7 cellular contexts compared by ENCODE assay signal in the genomic region with DNA sequence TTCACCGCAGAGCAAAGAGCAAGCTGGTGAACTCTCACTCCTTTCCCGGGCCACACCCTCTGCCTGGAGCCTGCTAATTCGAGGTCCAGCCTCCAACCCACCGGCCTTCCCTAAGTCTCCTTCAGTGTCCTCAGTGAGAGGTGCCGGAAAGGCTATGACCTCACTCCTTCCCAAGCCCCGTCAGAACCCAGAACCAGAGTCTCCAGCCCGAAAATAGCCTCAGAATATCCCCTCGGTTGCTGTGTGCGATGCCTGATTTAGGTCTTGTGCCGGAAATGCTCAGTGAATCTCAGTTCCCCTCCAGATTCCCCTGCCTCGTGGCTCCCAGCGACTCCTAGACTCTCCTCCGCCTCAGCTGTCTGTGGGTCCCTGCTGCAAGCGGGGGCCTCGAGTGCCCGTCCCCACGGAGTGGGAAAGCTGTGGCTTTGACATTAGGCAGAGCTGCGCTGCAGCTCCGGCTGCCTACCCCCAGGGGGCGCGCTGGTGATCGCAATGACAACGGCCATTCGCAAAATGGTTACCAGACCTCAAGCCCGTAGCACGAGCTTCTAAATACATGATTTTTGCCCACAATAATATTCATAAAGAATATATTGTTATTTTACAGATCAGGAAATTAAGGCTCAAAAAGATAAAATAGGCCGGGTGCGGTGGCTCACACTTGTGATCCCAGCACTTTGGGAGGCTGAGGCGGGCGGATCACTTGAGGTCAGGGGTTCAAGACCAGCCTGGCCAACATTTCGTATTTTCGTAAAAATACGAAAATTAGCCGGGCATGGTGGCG. TPM values are rescaled to one million over a fixed set of nuclear protein-coding genes. Genes with fewer than 3 reads are reported as not detected.
DNase-seq lines count a peak whose midpoint lies in the region; ATAC-seq, FAIRE-seq and TF ChIP-seq lines count a peak whose summit lies in the region.

No MANE protein-coding gene starts in this region.

- FAIRE-seq in GM12891 (lab: Jason Lieb, UNC) = peak; percentile 85

- CTCF ChIA-PET in activated CD4-positive, alpha-beta T cell treated with anti-CD3 and anti-CD28 coated beads for 36 hours (lab: Charles Lee) = interaction anchor here (0.6 to 2.3 kb wide), 35 partner anchors 9 to 441 kb away, joined by 3 to 22 read pairs (median 4); no protein-coding TSS in a partner anchor

- H3K27me3 Mint-ChIP-seq in activated CD4-positive, alpha-beta T cell treated with anti-CD3 and anti-CD28 coated beads for 36 hours = peaks cover 14% of the 10 kb centered on the region
- peaks cover 39% of the 10 kb centered on the region for H3K27me3 Mint-ChIP-seq in chondrocyte (ENCODE audit: low read depth)

- peak; percentile 83 for ATAC-seq in activated CD4-positive, alpha-beta T cell treated with anti-CD3 and anti-CD28 coated beads for 36 hours
- peak; percentile 74 for ATAC-seq in left colon

- DNase-seq in GM12891 (ENCODE audit: insufficient read length, low spot score) (peak; percentile 53), NAMALWA (ENCODE audit: low spot score) (peak; percentile 78), chondrocyte (ENCODE audit: low spot score) (no peak), left colon (peak; percentile 89), NCI-H187 treated with DMSO at 0.1 percent for 48 hours (lab: John Stamatoyannopoulos, UW) (no peak)
- DNase-seq in activated CD4-positive, alpha-beta T cell treated with anti-CD3 and anti-CD28 coated beads for 36 hours = peak; percentile 84
- peak; percentile 65 for DNase-seq in stimulated activated CD4-positive, alpha-beta T cell treated with anti-CD3 and anti-CD28 coated beads, Interleukin-1b, Interleukin-23, amount 100 ng/mL, for 48 hours

- peak; percentile 98 for TF ChIP-seq CTCF in chondrocyte (IDR thresholded peaks at IDR 0.05)

- no peak for TF ChIP-seq POLR2A in GM12891 (IDR thresholded peaks at IDR 0.05; ENCODE audit: low read depth, low read length)

- no peaks in the 10 kb centered on the region for H3K36me3 Mint-ChIP-seq in activated CD4-positive, alpha-beta T cell treated with anti-CD3 and anti-CD28 coated beads for 36 hours (ENCODE audit: low read depth)
- peaks cover 4% of the 10 kb centered on the region for H3K36me3 Mint-ChIP-seq in chondrocyte (ENCODE audit: low read depth)

- H3K4me1 Mint-ChIP-seq in activated CD4-positive, alpha-beta T cell treated with anti-CD3 and anti-CD28 coated beads for 36 hours = peaks cover 14% of the 10 kb centered on the region
- peaks cover 5% of the 10 kb centered on the region for H3K4me1 Mint-ChIP-seq in chondrocyte (ENCODE audit: low read depth)

- POLR2A ChIA-PET in activated CD4-positive, alpha-beta T cell treated with anti-CD3 and anti-CD28 coated beads for 36 hours (lab: Charles Lee) = interaction anchor here (0.6 to 1.1 kb wide), 2 partner anchors 14 to 17 kb away, joined by 3 read pairs; no protein-coding TSS in a partner anchor

- H3K9me3 Mint-ChIP-seq in activated CD4-positive, alpha-beta T cell treated with anti-CD3 and anti-CD28 coated beads for 36 hours (ENCODE audit: low read depth) = no peaks in the 10 kb centered on the region
- H3K9me3 Mint-ChIP-seq in chondrocyte (ENCODE audit: low read depth) = no peaks in the 10 kb centered on the region

- H3K27ac Mint-ChIP-seq in activated CD4-positive, alpha-beta T cell treated with anti-CD3 and anti-CD28 coated beads for 36 hours = no peak overlapping the region
- H3K27ac Mint-ChIP-seq in chondrocyte (ENCODE audit: unreplicated experiment) = no peak overlapping the region

- H3K4me3 Mint-ChIP-seq in activated CD4-positive, alpha-beta T cell treated with anti-CD3 and anti-CD28 coated beads for 36 hours = no peak overlapping the region
- H3K4me3 Mint-ChIP-seq in chondrocyte (ENCODE audit: unreplicated experiment) = peak overlapping the region; percentile 53

- intact Hi-C loops in activated CD4-positive, alpha-beta T cell treated with anti-CD3 and anti-CD28 coated beads for 36 hours (cut with DNase I, micrococcal nuclease) = loop anchor here (1.0 to 5.0 kb wide), 2 partner anchors 19 to 209 kb away; a partner anchor contains a TSS
- intact Hi-C loops in left colon (cut with DNase I, micrococcal nuclease) = no loop called here

TF ChIP-seq in GM12891, 5 proteins besides CTCF, POLR2A, EP300 and RAD21:
- TF ChIP-seq POU2F2 (IDR thresholded peaks at IDR 0.05; ENCODE audit: low read depth, low read length) (no peak), SPI1 (IDR thresholded peaks at IDR 0.05; ENCODE audit: low read depth, low read length) (no peak), TAF1 (IDR thresholded peaks at IDR 0.05; ENCODE audit: low read depth, low read length) (no peak), POLR2AphosphoS5 (IDR thresholded peaks at IDR 0.05; ENCODE audit: low read depth, low read length) (no peak), PAX5 (IDR thresholded peaks at IDR 0.05; ENCODE audit: insufficient read depth, low read length, severe bottlenecking) (no peak)
TF ChIP-seq in GM12891: peak in this region for 0.

RNA-seq across cellular contexts. Expression of a gene that starts 4.2 kb away (rescaled TPM):
- polyA plus RNA-seq in GM12891 (2012; ENCODE audit: low read depth, missing spikeins) = 0.12 TPM
- total RNA-seq in activated CD4-positive, alpha-beta T cell treated with anti-CD3 and anti-CD28 coated beads for 36 hours = not detected
- total RNA-seq in chondrocyte (not detected in 3 replicates), left colon (10 to 100 TPM; 11.4 to 14.4 TPM)

RNA-seq across cellular contexts. Expression of a gene that starts 46.6 kb away (rescaled TPM):
- polyA plus RNA-seq in GM12891 (2012; ENCODE audit: low read depth, missing spikeins) = 4.7 TPM
- total RNA-seq in activated CD4-positive, alpha-beta T cell treated with anti-CD3 and anti-CD28 coated beads for 36 hours = 1 to 10 TPM; 2.4 to 2.5 TPM
- total RNA-seq in chondrocyte (not detected in 3 replicates), left colon (1 to 10 TPM; 3.6 to 8.9 TPM)

Comparison
In these comparisons a context has a peak if more than half of its experiments do, and no peak if none do; other contexts are left out.
1. DNase-seq: peak in GM12891 (single experiment), NAMALWA (single experiment), activated CD4-positive, alpha-beta T cell treated with anti-CD3 and anti-CD28 coated beads for 36 hours (single experiment), left colon (2 of 2) and stimulated activated CD4-positive, alpha-beta T cell treated with anti-CD3 and anti-CD28 coated beads, Interleukin-1b, Interleukin-23, amount 100 ng/mL, for 48 hours (single experiment); none in chondrocyte (single experiment) and NCI-H187 treated with DMSO at 0.1 percent for 48 hours (single experiment).
2. RNA of a gene that starts 4.2 kb away (total RNA-seq): 11.4 to 14.4 TPM in left colon; not detected in activated CD4-positive, alpha-beta T cell treated with anti-CD3 and anti-CD28 coated beads for 36 hours and not detected in chondrocyte; every median in the first group is over 10 times any median in the second.
3. intact Hi-C loops: an anchor here in activated CD4-positive, alpha-beta T cell treated with anti-CD3 and anti-CD28 coated beads for 36 hours (1.0 to 5.0 kb wide); none called in left colon.